Comparison of ENCODE assay signal across 6 cellular contexts in genomic region chr10:46774945-46775667, GRCh38.
A peak's percentile ranks its signal among the peaks of the same experiment; 100 is the strongest.
DNase-seq lines count a peak whose midpoint lies in the region; ATAC-seq and TF ChIP-seq lines count a peak whose summit lies in the region.
"Not testable (repeated sequence)": the region's sequence is repeated elsewhere in the genome, so short reads cannot be mapped to it uniquely, and the experiment has no call there.

No MANE protein-coding gene starts in this region.

- not testable (repeated sequence) for H3K4me3 Mint-ChIP-seq in natural killer cell treated with Interleukin-12 subunit alpha and Interleukin-12 subunit beta and Interleukin-15 and Interleukin-18, amount 100 ng/mL, for 72 hours; stimulated activated memory B cell treated with anti-CD40 and anti-IgM and Interleukin-4, amounts not matched to agents 10 μg/mL and 1 μg/mL and 100 μg/mL, for 72 hours

- ATAC-seq in Right ventricle myocardium superior (ENCODE audit: poor library complexity): peak; percentile 29
- peak; percentile 9 for ATAC-seq in left lobe of liver
- ATAC-seq in natural killer cell treated with Interleukin-12 subunit alpha and Interleukin-12 subunit beta and Interleukin-15 and Interleukin-18, amount 100 ng/mL, for 72 hours: peak; percentile 11 to 38
- ATAC-seq in stimulated activated memory B cell treated with anti-CD40 and anti-IgM and Interleukin-4, amounts not matched to agents 10 μg/mL and 1 μg/mL and 100 μg/mL, for 72 hours: peak; percentile 58
- peak; percentile 13 for ATAC-seq in upper lobe of right lung

- H3K27me3 Mint-ChIP-seq in natural killer cell treated with Interleukin-12 subunit alpha and Interleukin-12 subunit beta and Interleukin-15 and Interleukin-18, amount 100 ng/mL, for 72 hours; stimulated activated memory B cell treated with anti-CD40 and anti-IgM and Interleukin-4, amounts not matched to agents 10 μg/mL and 1 μg/mL and 100 μg/mL, for 72 hours: not testable (repeated sequence)

- intact Hi-C loops in Right ventricle myocardium superior (cut with DNase I); upper lobe of right lung (cut with DNase I): not testable (repeated sequence)

- not testable (repeated sequence) for H3K4me3 ChIP-seq in coronary artery, upper lobe of right lung

- H3K36me3 Mint-ChIP-seq in natural killer cell treated with Interleukin-12 subunit alpha and Interleukin-12 subunit beta and Interleukin-15 and Interleukin-18, amount 100 ng/mL, for 72 hours; stimulated activated memory B cell treated with anti-CD40 and anti-IgM and Interleukin-4, amounts not matched to agents 10 μg/mL and 1 μg/mL and 100 μg/mL, for 72 hours: not testable (repeated sequence)

- H3K4me1 Mint-ChIP-seq in natural killer cell treated with Interleukin-12 subunit alpha and Interleukin-12 subunit beta and Interleukin-15 and Interleukin-18, amount 100 ng/mL, for 72 hours (ENCODE audit: low read depth in 2 of 2); stimulated activated memory B cell treated with anti-CD40 and anti-IgM and Interleukin-4, amounts not matched to agents 10 μg/mL and 1 μg/mL and 100 μg/mL, for 72 hours: not testable (repeated sequence)

- TF ChIP-seq CTCF in coronary artery (IDR thresholded peaks at IDR 0.05); upper lobe of right lung (IDR thresholded peaks at IDR 0.05): not testable (repeated sequence)

- not testable (repeated sequence) for H3K36me3 ChIP-seq in upper lobe of right lung

- H3K9me3 ChIP-seq in upper lobe of right lung: not testable (repeated sequence)

- DNase-seq in coronary artery (ENCODE audit: low spot score): peak; percentile 53
- not testable (repeated sequence) for DNase-seq in Right ventricle myocardium superior; left lobe of liver (ENCODE audit: low spot score); natural killer cell treated with Interleukin-12 subunit alpha and Interleukin-12 subunit beta and Interleukin-15 and Interleukin-18, amount 100 ng/mL, for 72 hours (ENCODE audit: low spot score); upper lobe of right lung

- H3K27ac ChIP-seq in coronary artery, upper lobe of right lung: not testable (repeated sequence)

- H3K9me3 Mint-ChIP-seq in natural killer cell treated with Interleukin-12 subunit alpha and Interleukin-12 subunit beta and Interleukin-15 and Interleukin-18, amount 100 ng/mL, for 72 hours; stimulated activated memory B cell treated with anti-CD40 and anti-IgM and Interleukin-4, amounts not matched to agents 10 μg/mL and 1 μg/mL and 100 μg/mL, for 72 hours: not testable (repeated sequence)

- not testable (repeated sequence) for H3K27me3 ChIP-seq in upper lobe of right lung

- not testable (repeated sequence) for H3K27ac Mint-ChIP-seq in natural killer cell treated with Interleukin-12 subunit alpha and Interleukin-12 subunit beta and Interleukin-15 and Interleukin-18, amount 100 ng/mL, for 72 hours; stimulated activated memory B cell treated with anti-CD40 and anti-IgM and Interleukin-4, amounts not matched to agents 10 μg/mL and 1 μg/mL and 100 μg/mL, for 72 hours

- H3K4me1 ChIP-seq in upper lobe of right lung: not testable (repeated sequence)
